ENCODE assay signal across 15 cellular contexts in genomic region chr15:31461911-31462480, GRCh38.
DNase-seq lines count a peak whose midpoint lies in the region; ATAC-seq and TF ChIP-seq lines count a peak whose summit lies in the region.
"Had no signal": no experiment of that assay in that cellular context is flagged by ENCODE, and none has a peak within 500 bp of the region (broad histone marks: within the 10 kb centered on the region; RNA-seq: fewer than 3 reads in every experiment).

No MANE protein-coding gene starts in this region.

- no peaks in the 10 kb centered on the region for H3K27me3 Mint-ChIP-seq in activated naive CD8-positive, alpha-beta T cell treated with anti-CD3 and anti-CD28 coated beads, Interleukin-2, amount 10 ng/mL, durations not matched to agents 7 days and 5 days
- H3K27me3 Mint-ChIP-seq in activated naive CD8-positive, alpha-beta T cell treated with anti-CD3 and anti-CD28 coated beads, Interleukin-2, amount 50 U/mL, for 24 hours, result no peaks in the 10 kb centered on the region
- no peaks in the 10 kb centered on the region; the same call in 1 of the 2 replicates for H3K27me3 Mint-ChIP-seq in WTC11 (ENCODE audit: low read depth)

- H3K27ac ChIP-seq in heart right ventricle (no peak overlapping the region), upper lobe of right lung (no peak overlapping the region)
- H3K27ac ChIP-seq: C4-2B had no signal

- WGBS in heart right ventricle, 2 donors, result 60 to 72% methylated on average over 9 of the region's 9 CpGs

- peaks cover 1% of the 10 kb centered on the region for H3K9me3 Mint-ChIP-seq in activated naive CD8-positive, alpha-beta T cell treated with anti-CD3 and anti-CD28 coated beads, Interleukin-2, amount 10 ng/mL, durations not matched to agents 7 days and 5 days
- H3K9me3 Mint-ChIP-seq in activated naive CD8-positive, alpha-beta T cell treated with anti-CD3 and anti-CD28 coated beads, Interleukin-2, amount 50 U/mL, for 24 hours, result no peaks in the 10 kb centered on the region
- no peaks in the 10 kb centered on the region for H3K9me3 Mint-ChIP-seq in WTC11
- H3K9me3 Mint-ChIP-seq: IgD-negative memory B cell had no signal

- POLR2A ChIA-PET in activated naive CD8-positive, alpha-beta T cell treated with anti-CD3 and anti-CD28 coated beads, Interleukin-2, amount 10 ng/mL, durations not matched to agents 7 days and 5 days (lab: Charles Lee), result no interaction called here
- POLR2A ChIA-PET in WTC11 (lab: Charles Lee), result no interaction called here

- no peak overlapping the region for H3K4me3 Mint-ChIP-seq in activated naive CD8-positive, alpha-beta T cell treated with anti-CD3 and anti-CD28 coated beads, Interleukin-2, amount 10 ng/mL, durations not matched to agents 7 days and 5 days
- no peak overlapping the region for H3K4me3 Mint-ChIP-seq in activated naive CD8-positive, alpha-beta T cell treated with anti-CD3 and anti-CD28 coated beads, Interleukin-2, amount 50 U/mL, for 24 hours
- H3K4me3 Mint-ChIP-seq in WTC11, result no peak overlapping the region

- H3K36me3 Mint-ChIP-seq in activated naive CD8-positive, alpha-beta T cell treated with anti-CD3 and anti-CD28 coated beads, Interleukin-2, amount 10 ng/mL, durations not matched to agents 7 days and 5 days, result no peaks in the 10 kb centered on the region
- H3K36me3 Mint-ChIP-seq in activated naive CD8-positive, alpha-beta T cell treated with anti-CD3 and anti-CD28 coated beads, Interleukin-2, amount 50 U/mL, for 24 hours (ENCODE audit: low read depth), result no peaks in the 10 kb centered on the region
- no peaks in the 10 kb centered on the region for H3K36me3 Mint-ChIP-seq in WTC11

- no peak overlapping the region for H3K4me3 ChIP-seq in heart right ventricle
- no peak overlapping the region for H3K4me3 ChIP-seq in upper lobe of right lung

- peak; percentile 15 for DNase-seq in activated naive CD8-positive, alpha-beta T cell treated with anti-CD3 and anti-CD28 coated beads, Interleukin-2, amount 10 ng/mL, durations not matched to agents 7 days and 5 days
- DNase-seq in activated naive CD8-positive, alpha-beta T cell treated with anti-CD3 and anti-CD28 coated beads, Interleukin-2, amount 50 U/mL, for 24 hours, result no peak
- DNase-seq in WTC11 (ENCODE audit: low spot score), result no peak
- no peak for DNase-seq in heart right ventricle
- DNase-seq in upper lobe of right lung, result peak; percentile 9
- no peak for DNase-seq in Ammon's horn (ENCODE audit: low spot score)
- no peak for DNase-seq in activated effector memory CD4-positive, alpha-beta T cell treated with Interleukin-2 at 50 U/mL for 16 hours
- no peak for DNase-seq in iPS-NIHi11 (ENCODE audit: low spot score)
- DNase-seq: NCI-H1436 treated with DMSO at 0.1 percent for 48 hours; NCI-H510A treated with DMSO at 0.1 percent for 48 hours; stimulated activated CD4-positive, alpha-beta T cell treated with anti-CD3 and anti-CD28 coated beads, Interleukin-1b, Interleukin-23, amount 100 ng/mL, for 48 hours; stimulated activated naive CD4-positive, alpha-beta T cell; T1000 had no signal

- H3K9me3 ChIP-seq in heart right ventricle (no peaks in the 10 kb centered on the region), upper lobe of right lung (no peaks in the 10 kb centered on the region)

- H3K27me3 ChIP-seq in heart right ventricle (no peaks in the 10 kb centered on the region), upper lobe of right lung (no peaks in the 10 kb centered on the region)

- ATAC-seq in activated naive CD8-positive, alpha-beta T cell treated with anti-CD3 and anti-CD28 coated beads, Interleukin-2, amount 10 ng/mL, durations not matched to agents 7 days and 5 days (ENCODE audit: low read depth), result no peak
- no peak for ATAC-seq in activated naive CD8-positive, alpha-beta T cell treated with anti-CD3 and anti-CD28 coated beads, Interleukin-2, amount 50 U/mL, for 24 hours
- ATAC-seq in WTC11, result peak; percentile 62
- peak in 6 of 8 donors; percentile 24 to 66 (median 47) for ATAC-seq in heart right ventricle
- ATAC-seq in upper lobe of right lung, result no peak

- H3K4me1 Mint-ChIP-seq in activated naive CD8-positive, alpha-beta T cell treated with anti-CD3 and anti-CD28 coated beads, Interleukin-2, amount 10 ng/mL, durations not matched to agents 7 days and 5 days, result peaks cover 12% of the 10 kb centered on the region
- peaks cover 26% of the 10 kb centered on the region for H3K4me1 Mint-ChIP-seq in activated naive CD8-positive, alpha-beta T cell treated with anti-CD3 and anti-CD28 coated beads, Interleukin-2, amount 50 U/mL, for 24 hours
- peaks cover 15% of the 10 kb centered on the region for H3K4me1 Mint-ChIP-seq in WTC11

- H3K36me3 ChIP-seq in heart right ventricle (no peaks in the 10 kb centered on the region), upper lobe of right lung (no peaks in the 10 kb centered on the region)

- CTCF ChIA-PET in WTC11 (lab: Charles Lee), result interaction anchor here (3.0 kb wide), 1 partner anchor 26 kb away, joined by 11 read pairs; no protein-coding TSS in a partner anchor

- TF ChIP-seq CTCF in WTC11 (IDR thresholded peaks at IDR 0.05) (no peak), heart right ventricle (IDR thresholded peaks at IDR 0.05) (peak in 4 of 9 donors; percentile 12 to 37 (median 28)), upper lobe of right lung (IDR thresholded peaks at IDR 0.05) (no peak)

- intact Hi-C loops in heart right ventricle (cut with DNase I) (no loop called here), upper lobe of right lung (cut with DNase I) (no loop called here)

- no peak overlapping the region for H3K27ac Mint-ChIP-seq in activated naive CD8-positive, alpha-beta T cell treated with anti-CD3 and anti-CD28 coated beads, Interleukin-2, amount 10 ng/mL, durations not matched to agents 7 days and 5 days
- no peak overlapping the region for H3K27ac Mint-ChIP-seq in activated naive CD8-positive, alpha-beta T cell treated with anti-CD3 and anti-CD28 coated beads, Interleukin-2, amount 50 U/mL, for 24 hours
- H3K27ac Mint-ChIP-seq in WTC11, result no peak overlapping the region

- H3K4me1 ChIP-seq in heart right ventricle (peaks cover 0 to 4% (median 0%) of the 10 kb centered on the region in 9 donors), upper lobe of right lung (no peaks in the 10 kb centered on the region)

TF ChIP-seq in WTC11, 78 proteins besides CTCF, POLR2A, EP300 and RAD21 (continues in another document):
- TF ChIP-seq, protein P1, sequence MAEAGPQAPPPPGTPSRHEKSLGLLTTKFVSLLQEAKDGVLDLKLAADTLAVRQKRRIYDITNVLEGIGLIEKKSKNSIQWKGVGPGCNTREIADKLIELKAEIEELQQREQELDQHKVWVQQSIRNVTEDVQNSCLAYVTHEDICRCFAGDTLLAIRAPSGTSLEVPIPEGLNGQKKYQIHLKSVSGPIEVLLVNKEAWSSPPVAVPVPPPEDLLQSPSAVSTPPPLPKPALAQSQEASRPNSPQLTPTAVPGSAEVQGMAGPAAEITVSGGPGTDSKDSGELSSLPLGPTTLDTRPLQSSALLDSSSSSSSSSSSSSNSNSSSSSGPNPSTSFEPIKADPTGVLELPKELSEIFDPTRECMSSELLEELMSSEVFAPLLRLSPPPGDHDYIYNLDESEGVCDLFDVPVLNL (CRISPR knock-in tag; IDR thresholded peaks at IDR 0.05; ENCODE audit: borderline replicate concordance, low read depth), result no peak
- TF ChIP-seq, protein P2, sequence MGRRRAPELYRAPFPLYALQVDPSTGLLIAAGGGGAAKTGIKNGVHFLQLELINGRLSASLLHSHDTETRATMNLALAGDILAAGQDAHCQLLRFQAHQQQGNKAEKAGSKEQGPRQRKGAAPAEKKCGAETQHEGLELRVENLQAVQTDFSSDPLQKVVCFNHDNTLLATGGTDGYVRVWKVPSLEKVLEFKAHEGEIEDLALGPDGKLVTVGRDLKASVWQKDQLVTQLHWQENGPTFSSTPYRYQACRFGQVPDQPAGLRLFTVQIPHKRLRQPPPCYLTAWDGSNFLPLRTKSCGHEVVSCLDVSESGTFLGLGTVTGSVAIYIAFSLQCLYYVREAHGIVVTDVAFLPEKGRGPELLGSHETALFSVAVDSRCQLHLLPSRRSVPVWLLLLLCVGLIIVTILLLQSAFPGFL (CRISPR knock-in tag; IDR thresholded peaks at IDR 0.05; ENCODE audit: borderline replicate concordance), result no peak
- TF ChIP-seq, protein P3, sequence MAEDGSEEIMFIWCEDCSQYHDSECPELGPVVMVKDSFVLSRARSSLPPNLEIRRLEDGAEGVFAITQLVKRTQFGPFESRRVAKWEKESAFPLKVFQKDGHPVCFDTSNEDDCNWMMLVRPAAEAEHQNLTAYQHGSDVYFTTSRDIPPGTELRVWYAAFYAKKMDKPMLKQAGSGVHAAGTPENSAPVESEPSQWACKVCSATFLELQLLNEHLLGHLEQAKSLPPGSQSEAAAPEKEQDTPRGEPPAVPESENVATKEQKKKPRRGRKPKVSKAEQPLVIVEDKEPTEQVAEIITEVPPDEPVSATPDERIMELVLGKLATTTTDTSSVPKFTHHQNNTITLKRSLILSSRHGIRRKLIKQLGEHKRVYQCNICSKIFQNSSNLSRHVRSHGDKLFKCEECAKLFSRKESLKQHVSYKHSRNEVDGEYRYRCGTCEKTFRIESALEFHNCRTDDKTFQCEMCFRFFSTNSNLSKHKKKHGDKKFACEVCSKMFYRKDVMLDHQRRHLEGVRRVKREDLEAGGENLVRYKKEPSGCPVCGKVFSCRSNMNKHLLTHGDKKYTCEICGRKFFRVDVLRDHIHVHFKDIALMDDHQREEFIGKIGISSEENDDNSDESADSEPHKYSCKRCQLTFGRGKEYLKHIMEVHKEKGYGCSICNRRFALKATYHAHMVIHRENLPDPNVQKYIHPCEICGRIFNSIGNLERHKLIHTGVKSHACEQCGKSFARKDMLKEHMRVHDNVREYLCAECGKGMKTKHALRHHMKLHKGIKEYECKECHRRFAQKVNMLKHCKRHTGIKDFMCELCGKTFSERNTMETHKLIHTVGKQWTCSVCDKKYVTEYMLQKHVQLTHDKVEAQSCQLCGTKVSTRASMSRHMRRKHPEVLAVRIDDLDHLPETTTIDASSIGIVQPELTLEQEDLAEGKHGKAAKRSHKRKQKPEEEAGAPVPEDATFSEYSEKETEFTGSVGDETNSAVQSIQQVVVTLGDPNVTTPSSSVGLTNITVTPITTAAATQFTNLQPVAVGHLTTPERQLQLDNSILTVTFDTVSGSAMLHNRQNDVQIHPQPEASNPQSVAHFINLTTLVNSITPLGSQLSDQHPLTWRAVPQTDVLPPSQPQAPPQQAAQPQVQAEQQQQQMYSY (CRISPR knock-in tag; IDR thresholded peaks at IDR 0.05), result no peak
- no peak for TF ChIP-seq ZNF232 (CRISPR knock-in tag; IDR thresholded peaks at IDR 0.05)
- no peak for TF ChIP-seq ZBTB21 (CRISPR knock-in tag; IDR thresholded peaks at IDR 0.05; ENCODE audit: borderline replicate concordance)
- TF ChIP-seq, protein P4, sequence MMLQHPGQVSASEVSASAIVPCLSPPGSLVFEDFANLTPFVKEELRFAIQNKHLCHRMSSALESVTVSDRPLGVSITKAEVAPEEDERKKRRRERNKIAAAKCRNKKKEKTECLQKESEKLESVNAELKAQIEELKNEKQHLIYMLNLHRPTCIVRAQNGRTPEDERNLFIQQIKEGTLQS (CRISPR knock-in tag; conservative IDR thresholded peaks at IDR 0.05), result no peak
- TF ChIP-seq NFYB (CRISPR knock-in tag; conservative IDR thresholded peaks at IDR 0.05; ENCODE audit: low read depth), result no peak
- TF ChIP-seq MXD4 (CRISPR knock-in tag; IDR thresholded peaks at IDR 0.05; ENCODE audit: borderline replicate concordance), result no peak
- no peak for TF ChIP-seq RORB (CRISPR knock-in tag; IDR thresholded peaks at IDR 0.05)

Comparison
In these comparisons a context has a peak if more than half of its experiments do, and no peak if none do; other contexts are left out.
1. DNase-seq: peak in activated naive CD8-positive, alpha-beta T cell treated with anti-CD3 and anti-CD28 coated beads, Interleukin-2, amount 10 ng/mL, durations not matched to agents 7 days and 5 days (single experiment) and upper lobe of right lung (single experiment); none in activated naive CD8-positive, alpha-beta T cell treated with anti-CD3 and anti-CD28 coated beads, Interleukin-2, amount 50 U/mL, for 24 hours (single experiment), WTC11 (single experiment), heart right ventricle (0 of 2), Ammon's horn (single experiment), activated effector memory CD4-positive, alpha-beta T cell treated with Interleukin-2 at 50 U/mL for 16 hours (single experiment) and iPS-NIHi11 (single experiment).
2. ATAC-seq: peak in WTC11 (single experiment) and heart right ventricle (6 of 8); none in activated naive CD8-positive, alpha-beta T cell treated with anti-CD3 and anti-CD28 coated beads, Interleukin-2, amount 10 ng/mL, durations not matched to agents 7 days and 5 days (single experiment), activated naive CD8-positive, alpha-beta T cell treated with anti-CD3 and anti-CD28 coated beads, Interleukin-2, amount 50 U/mL, for 24 hours (single experiment) and upper lobe of right lung (single experiment).